Comparison of ENCODE assay signal across 29 cellular contexts in the genomic region with DNA sequence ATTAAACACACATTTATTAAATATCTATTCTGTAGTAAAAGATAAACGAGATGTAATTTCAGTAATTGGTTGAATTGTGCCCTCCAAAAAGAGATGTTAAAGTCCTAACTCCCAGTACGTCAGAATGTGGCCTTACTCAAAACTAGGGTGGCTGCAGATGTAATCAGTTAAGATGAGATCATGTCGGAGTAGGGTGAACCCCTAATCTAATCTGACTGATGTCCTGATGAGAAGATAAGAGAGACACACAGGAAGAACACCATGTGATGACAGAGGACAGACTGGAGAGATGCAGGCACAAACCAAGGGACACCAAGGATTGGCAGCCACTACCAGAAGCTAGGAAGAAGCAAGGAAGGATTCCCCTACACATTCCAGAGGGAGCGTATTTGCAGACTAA.
"Had no signal": no experiment of that assay in that cellular context is flagged by ENCODE, and none has a peak within 500 bp of the region (broad histone marks: within the 10 kb centered on the region; RNA-seq: fewer than 3 reads in every experiment).

No MANE protein-coding gene starts in this region.

- H3K27ac ChIP-seq: left ventricle myocardium inferior, pancreas, prostate gland, skin epidermis, suprapubic skin, thoracic aorta, tibial artery, upper lobe of right lung had no signal

- H3K4me1 ChIP-seq: left ventricle myocardium inferior, pancreas, prostate gland, suprapubic skin, tibial artery, upper lobe of right lung had no signal

- H3K9me3 ChIP-seq: left ventricle myocardium inferior, mucosa of descending colon, pancreas, prostate gland, suprapubic skin, thoracic aorta, tibial artery, upper lobe of right lung had no signal

- H3K36me3 Mint-ChIP-seq: naive thymus-derived CD8-positive, alpha-beta T cell had no signal

- H3K9me3 Mint-ChIP-seq: naive thymus-derived CD8-positive, alpha-beta T cell; nephron; neural crest cell; stimulated activated naive CD8-positive, alpha-beta T cell treated with anti-CD3 and anti-CD28 coated beads, Interleukin-15, Interleukin-2, amounts not matched to agents 100 ng/mL and 50 ng/mL, for 24 hours had no signal

- H3K4me3 Mint-ChIP-seq: immature natural killer cell; naive thymus-derived CD8-positive, alpha-beta T cell; nephron; neural crest cell; stimulated activated naive CD8-positive, alpha-beta T cell treated with anti-CD3 and anti-CD28 coated beads, Interleukin-15, Interleukin-2, amounts not matched to agents 100 ng/mL and 50 ng/mL, for 24 hours had no signal

- H3K36me3 ChIP-seq: left ventricle myocardium inferior, pancreas, prostate gland, suprapubic skin, thoracic aorta, tibial artery, upper lobe of right lung had no signal

- H3K27me3 Mint-ChIP-seq: naive thymus-derived CD8-positive, alpha-beta T cell; stimulated activated naive CD8-positive, alpha-beta T cell treated with anti-CD3 and anti-CD28 coated beads, Interleukin-15, Interleukin-2, amounts not matched to agents 100 ng/mL and 50 ng/mL, for 24 hours had no signal

- H3K27ac Mint-ChIP-seq: immature natural killer cell; nephron; stimulated activated naive CD8-positive, alpha-beta T cell treated with anti-CD3 and anti-CD28 coated beads, Interleukin-15, Interleukin-2, amounts not matched to agents 100 ng/mL and 50 ng/mL, for 24 hours had no signal

- ATAC-seq: mucosa of descending colon; naive thymus-derived CD8-positive, alpha-beta T cell; pancreas; right cardiac atrium; sciatic nerve; upper lobe of right lung had no signal

- H3K4me1 Mint-ChIP-seq: immature natural killer cell, nephron, neural crest cell had no signal

- H3K4me3 ChIP-seq: left ventricle myocardium inferior, lung, mucosa of descending colon, pancreas, prostate gland, skin epidermis, suprapubic skin, thoracic aorta, tibial artery, upper lobe of right lung had no signal

- H3K27me3 ChIP-seq: pancreas, suprapubic skin, tibial artery, upper lobe of right lung had no signal

- DNase-seq: hypothalamus; immature natural killer cell; kidney; left ventricle myocardium inferior; midbrain; mucosa of descending colon; naive thymus-derived CD8-positive, alpha-beta T cell; nucleus accumbens; pancreas; posterior cingulate gyrus; retina; right cardiac atrium; stimulated activated CD4-positive, alpha-beta T cell treated with anti-CD3 and anti-CD28 coated beads, Interleukin-12 subunit alpha, Interleukin-12 subunit beta, amount 100 ng/mL, for 4 hours; stimulated activated CD4-positive, alpha-beta T cell treated with anti-CD3 and anti-CD28 coated beads, Interleukin-15, amount 100 ng/mL, for 24 hours; stimulated activated CD4-positive, alpha-beta T cell treated with anti-CD3 and anti-CD28 coated beads, Interleukin-2, amount 100 ng/mL, for 24 hours; stimulated activated CD4-positive, alpha-beta T cell treated with anti-CD3 and anti-CD28 coated beads, Interleukin-4, amount 100 ng/mL, for 1 hour; stimulated activated naive CD4-positive, alpha-beta T cell; tibial artery; trophoblast cell; upper lobe of right lung had no signal
